In genomic region chr5:180804129-180804601, GRCh38 we compare ENCODE assay signal across 9 cellular contexts. TPM values are rescaled to one million over a fixed set of nuclear protein-coding genes. Genes with fewer than 3 reads are reported as not detected.
DNase-seq lines count a peak whose midpoint lies in the region; ATAC-seq, FAIRE-seq and TF ChIP-seq lines count a peak whose summit lies in the region.
"Had no signal": no experiment of that assay in that cellular context is flagged by ENCODE, and none has a peak within 500 bp of the region (broad histone marks: within the 10 kb centered on the region; RNA-seq: fewer than 3 reads in every experiment).

No MANE protein-coding gene starts in this region.

- POLR2A ChIA-PET in activated CD8-positive, alpha-beta T cell treated with anti-CD3 and anti-CD28 coated beads, Interleukin-2, amount 10 ng/mL, durations not matched to agents 7 days and 5 days (lab: Charles Lee) = interaction anchor here (0.8 to 14.7 kb wide), 7 partner anchors 10 to 57 kb away, joined by 3 to 244 read pairs (median 5); partner anchors contain the start of gene ZFP62

- peak; percentile 0 to 4 for ATAC-seq in activated CD4-positive, CD25-positive, alpha-beta regulatory T cell treated with anti-CD3 and anti-CD28 coated beads, Interleukin-2, amount 50 U/mL, for 24 hours
- peak; percentile 20 for ATAC-seq in activated CD8-positive, alpha-beta T cell treated with anti-CD3 and anti-CD28 coated beads, Interleukin-2, amount 10 ng/mL, durations not matched to agents 7 days and 5 days

- TF ChIP-seq CTCF in kidney (IDR thresholded peaks at IDR 0.05; ENCODE audit: borderline replicate concordance, extremely low read depth, insufficient read depth) = no peak

- CTCF ChIA-PET in activated CD8-positive, alpha-beta T cell treated with anti-CD3 and anti-CD28 coated beads, Interleukin-2, amount 10 ng/mL, durations not matched to agents 7 days and 5 days (lab: Charles Lee) = interaction anchor here (1.0 to 1.6 kb wide), 3 partner anchors 13 to 27 kb away, joined by 3 to 20 read pairs (median 6); no protein-coding TSS in a partner anchor

- no peak overlapping the region for H3K4me3 ChIP-seq in kidney (ENCODE audit: low read length in 2 of 2)

- H3K4me3 Mint-ChIP-seq in activated CD8-positive, alpha-beta T cell treated with anti-CD3 and anti-CD28 coated beads, Interleukin-2, amount 10 ng/mL, durations not matched to agents 7 days and 5 days = peak overlapping the region; percentile 73

- no peaks in the 10 kb centered on the region for H3K9me3 Mint-ChIP-seq in activated CD8-positive, alpha-beta T cell treated with anti-CD3 and anti-CD28 coated beads, Interleukin-2, amount 10 ng/mL, durations not matched to agents 7 days and 5 days (ENCODE audit: insufficient read depth)

- peaks cover 80% of the 10 kb centered on the region for H3K4me1 Mint-ChIP-seq in activated CD8-positive, alpha-beta T cell treated with anti-CD3 and anti-CD28 coated beads, Interleukin-2, amount 10 ng/mL, durations not matched to agents 7 days and 5 days (ENCODE audit: low read depth)

- peak overlapping the region; percentile 100 for H3K27ac Mint-ChIP-seq in activated CD8-positive, alpha-beta T cell treated with anti-CD3 and anti-CD28 coated beads, Interleukin-2, amount 10 ng/mL, durations not matched to agents 7 days and 5 days

- intact Hi-C loops in kidney (cut with DNase I) = no loop called here

- H3K4me1 ChIP-seq in kidney (ENCODE audit: control insufficient read depth in 1 of 2, insufficient read depth in 1 of 2, low read depth in 1 of 2, low read length in 2 of 2) = peaks cover 39 to 62% of the 10 kb centered on the region in 2 donors

- peaks cover 0 to 2% of the 10 kb centered on the region in 2 donors for H3K36me3 ChIP-seq in kidney (ENCODE audit: control insufficient read depth in 1 of 2, insufficient read depth in 2 of 2, low read length in 2 of 2)

- H3K36me3 Mint-ChIP-seq in activated CD8-positive, alpha-beta T cell treated with anti-CD3 and anti-CD28 coated beads, Interleukin-2, amount 10 ng/mL, durations not matched to agents 7 days and 5 days (ENCODE audit: low read depth) = peaks cover 73% of the 10 kb centered on the region

- no peaks in the 10 kb centered on the region for H3K27me3 Mint-ChIP-seq in activated CD8-positive, alpha-beta T cell treated with anti-CD3 and anti-CD28 coated beads, Interleukin-2, amount 10 ng/mL, durations not matched to agents 7 days and 5 days (ENCODE audit: low read depth)

- no peak for DNase-seq in activated CD4-positive, CD25-positive, alpha-beta regulatory T cell treated with anti-CD3 and anti-CD28 coated beads, Interleukin-2, amount 50 U/mL, for 72 hours
- DNase-seq in activated CD8-positive, alpha-beta T cell treated with anti-CD3 and anti-CD28 coated beads, Interleukin-2, amount 10 ng/mL, durations not matched to agents 7 days and 5 days = no peak
- DNase-seq in kidney (peak; percentile 66), NCI-H2107 treated with DMSO at 0.1 percent for 48 hours (lab: John Stamatoyannopoulos, UW; ENCODE audit: unreplicated experiment) (no peak), NCI-H2081 treated with DMSO at 0.1 percent for 48 hours (lab: John Stamatoyannopoulos, UW) (no peak), NCI-H1694 treated with DMSO at 0.1 percent for 48 hours (lab: John Stamatoyannopoulos, UW) (no peak)

- H3K27ac ChIP-seq in kidney (ENCODE audit: low read depth in 2 of 2, low read length in 2 of 2) = peak overlapping the region; percentile 7 to 94
- H3K27ac ChIP-seq in temporal lobe (ENCODE audit: low read depth, low read length) = peak overlapping the region; percentile 83

- FAIRE-seq in kidney (lab: Jason Lieb, UNC) = no peak
- FAIRE-seq: A204.1 had no signal

- H3K9me3 ChIP-seq in kidney (ENCODE audit: control insufficient read depth in 1 of 2, low read length in 2 of 2) = no peaks in the 10 kb centered on the region

- H3K9ac ChIP-seq in kidney (ENCODE audit: low read length in 2 of 2) = peak overlapping the region in 1 of 2 donors; percentile 52

RNA-seq across cellular contexts. Expression of gene MGAT1, which starts 1.6 kb away (rescaled TPM):
- 100 to 1,000 TPM; 154 to 161 TPM for total RNA-seq in activated CD8-positive, alpha-beta T cell treated with anti-CD3 and anti-CD28 coated beads, Interleukin-2, amount 10 ng/mL, durations not matched to agents 7 days and 5 days
- total RNA-seq in kidney (132 TPM), temporal lobe (21.4 TPM)
- 73.3 TPM for polyA plus RNA-seq in kidney (ENCODE audit: insufficient read depth, low read depth, low replicate concordance)

RNA-seq across cellular contexts. Expression of gene ZFP62, which starts 56.9 kb away (rescaled TPM):
- total RNA-seq in activated CD8-positive, alpha-beta T cell treated with anti-CD3 and anti-CD28 coated beads, Interleukin-2, amount 10 ng/mL, durations not matched to agents 7 days and 5 days = 10 to 100 TPM; 22.8 to 25.3 TPM
- total RNA-seq in kidney (30.7 TPM), temporal lobe (46.7 TPM)
- 16.2 TPM for polyA plus RNA-seq in kidney (ENCODE audit: insufficient read depth, low read depth, low replicate concordance)
